In genomic region chr4:184039963-184040383, GRCh38 we compare ENCODE assay signal across 13 cellular contexts.
DNase-seq lines count a peak whose midpoint lies in the region; ATAC-seq and TF ChIP-seq lines count a peak whose summit lies in the region.
"Had no signal": no experiment of that assay in that cellular context is flagged by ENCODE, and none has a peak within 500 bp of the region (broad histone marks: within the 10 kb centered on the region; RNA-seq: fewer than 3 reads in every experiment).

No MANE protein-coding gene starts in this region.

- H3K36me3 Mint-ChIP-seq in CD8-positive, alpha-beta T cell = no peaks in the 10 kb centered on the region
- no peaks in the 10 kb centered on the region for H3K36me3 Mint-ChIP-seq in neural progenitor cell

- H3K4me3 ChIP-seq in CD8-positive, alpha-beta T cell (ENCODE audit: low read depth, low read length) = peak overlapping the region; percentile 20
- H3K4me3 ChIP-seq in Loucy (ENCODE audit: low read length, poor library complexity, severe bottlenecking) (peak overlapping the region; percentile 67), fibroblast of mammary gland (ENCODE audit: control insufficient read depth, low read depth, low read length) (no peak overlapping the region), neural progenitor cell (no peak overlapping the region)

- no peak for ATAC-seq in CD8-positive, alpha-beta T cell
- ATAC-seq in HG03196 (IDR thresholded peaks at IDR 0.05; ENCODE audit: unreplicated experiment) (no peak), GM21619 (IDR thresholded peaks at IDR 0.05; ENCODE audit: unreplicated experiment) (no peak)

- H3K4me2 ChIP-seq in Loucy (ENCODE audit: low read depth, low read length, poor library complexity, severe bottlenecking) (peak overlapping the region; percentile 77), neural progenitor cell (peak overlapping the region; percentile 34)
- H3K4me2 ChIP-seq: KMS-11 had no signal

- H3F3A ChIP-seq in Loucy (ENCODE audit: low read depth) (no peaks in the 10 kb centered on the region), neural progenitor cell (ENCODE audit: low read depth) (peaks cover 11% of the 10 kb centered on the region)

- intact Hi-C loops in CD8-positive, alpha-beta T cell (cut with DNase I, micrococcal nuclease) = no loop called here

- no peaks in the 10 kb centered on the region for H3K36me3 ChIP-seq in CD8-positive, alpha-beta T cell (ENCODE audit: insufficient read depth, low read length)
- no peaks in the 10 kb centered on the region for H3K36me3 ChIP-seq in Loucy (ENCODE audit: insufficient read depth, low read length)
- H3K36me3 ChIP-seq in neural progenitor cell = no peaks in the 10 kb centered on the region

- no peak for TF ChIP-seq CTCF in CD8-positive, alpha-beta T cell (IDR thresholded peaks at IDR 0.05)
- TF ChIP-seq CTCF in Loucy (conservative IDR thresholded peaks at IDR 0.05; ENCODE audit: low read length) (no peak), fibroblast of mammary gland (conservative IDR thresholded peaks at IDR 0.05; ENCODE audit: control insufficient read depth, insufficient read depth, low read depth, low read length) (no peak), neural progenitor cell (IDR thresholded peaks at IDR 0.05) (no peak)

- no peak overlapping the region for H3K27ac ChIP-seq in CD8-positive, alpha-beta T cell (ENCODE audit: low read depth, low read length)
- no peak overlapping the region for H3K27ac ChIP-seq in neural progenitor cell
- H3K27ac ChIP-seq: KMS-11, tibial nerve had no signal

- POLR2A ChIA-PET in CD8-positive, alpha-beta T cell (lab: Charles Lee) = no interaction called here

- CTCF ChIA-PET in CD8-positive, alpha-beta T cell (lab: Charles Lee) = no interaction called here

- H3K27ac Mint-ChIP-seq in CD8-positive, alpha-beta T cell = no peak overlapping the region
- no peak overlapping the region for H3K27ac Mint-ChIP-seq in neural progenitor cell

- H3K9me2 ChIP-seq in Loucy (replicated peaks; ENCODE audit: low read depth, low read length) = no peaks in the 10 kb centered on the region

- H2AFZ ChIP-seq in Loucy (ENCODE audit: low read length) (peak overlapping the region; percentile 91), neural progenitor cell (replicated peaks) (no peak overlapping the region)

- no peaks in the 10 kb centered on the region for H3K27me3 ChIP-seq in CD8-positive, alpha-beta T cell (ENCODE audit: insufficient read depth, low read length)
- H3K27me3 ChIP-seq in Loucy (ENCODE audit: insufficient read depth, low read length, poor library complexity, severe bottlenecking) (peaks cover 17% of the 10 kb centered on the region), neural progenitor cell (no peaks in the 10 kb centered on the region)

- H3K9ac ChIP-seq in Loucy (ENCODE audit: low read depth, low read length, poor library complexity, severe bottlenecking) (peak overlapping the region; percentile 16), neural progenitor cell (no peak overlapping the region)
- H3K9ac ChIP-seq: KMS-11 had no signal

- H4K20me1 ChIP-seq in Loucy (ENCODE audit: insufficient read depth, low read length, poor library complexity, severe bottlenecking) (no peaks in the 10 kb centered on the region), neural progenitor cell (ENCODE audit: low read depth) (no peaks in the 10 kb centered on the region)

- no peaks in the 10 kb centered on the region for H3K4me1 ChIP-seq in CD8-positive, alpha-beta T cell (ENCODE audit: insufficient read depth, low read length)
- H3K4me1 ChIP-seq in Loucy (ENCODE audit: insufficient read depth, low read length, poor library complexity, severe bottlenecking) = peaks cover 6% of the 10 kb centered on the region
- peaks cover 10% of the 10 kb centered on the region for H3K4me1 ChIP-seq in neural progenitor cell
- H3K4me1 ChIP-seq: tibial nerve had no signal

- H3K79me2 ChIP-seq in Loucy (ENCODE audit: insufficient read depth, low read length) (no peaks in the 10 kb centered on the region), neural progenitor cell (ENCODE audit: low read depth) (no peaks in the 10 kb centered on the region)

- peaks cover 3% of the 10 kb centered on the region for H3K4me1 Mint-ChIP-seq in CD8-positive, alpha-beta T cell (ENCODE audit: low read depth)
- H3K4me1 Mint-ChIP-seq in neural progenitor cell = peaks cover 18% of the 10 kb centered on the region

- H3K27me3 Mint-ChIP-seq in CD8-positive, alpha-beta T cell (ENCODE audit: low read depth) = peaks cover 8% of the 10 kb centered on the region
- peaks cover 4% of the 10 kb centered on the region for H3K27me3 Mint-ChIP-seq in neural progenitor cell (ENCODE audit: insufficient read depth, low read depth)

- no peaks in the 10 kb centered on the region for H3K9me3 ChIP-seq in CD8-positive, alpha-beta T cell (ENCODE audit: low read length)
- H3K9me3 ChIP-seq in Loucy (ENCODE audit: insufficient read depth, low read depth, low read length) (no peaks in the 10 kb centered on the region), neural progenitor cell (ENCODE audit: low read depth) (no peaks in the 10 kb centered on the region)

- peak overlapping the region; percentile 66 for H3K4me3 Mint-ChIP-seq in CD8-positive, alpha-beta T cell
- H3K4me3 Mint-ChIP-seq in neural progenitor cell = no peak overlapping the region

- no peak for DNase-seq in CD8-positive, alpha-beta T cell
- peak; percentile 3 for DNase-seq in fibroblast of mammary gland (ENCODE audit: low read depth)
- DNase-seq in neural progenitor cell (ENCODE audit: low spot score) = peak; percentile 67
- DNase-seq in DMS153 (lab: John Stamatoyannopoulos, UW) = no peak
- DNase-seq in NCI-H187 treated with DMSO at 0.1 percent for 48 hours (lab: John Stamatoyannopoulos, UW) = no peak
- DNase-seq: activated CD4-positive, CD25-positive, alpha-beta regulatory T cell; OCI-M1; stimulated activated CD4-positive, alpha-beta T cell treated with anti-CD3 and anti-CD28 coated beads, Interleukin-12 subunit alpha, Interleukin-12 subunit beta, amount 100 ng/mL, for 4 hours had no signal

- no peaks in the 10 kb centered on the region for H3K9me3 Mint-ChIP-seq in CD8-positive, alpha-beta T cell
- peaks cover 4% of the 10 kb centered on the region for H3K9me3 Mint-ChIP-seq in neural progenitor cell

Comparison
In these comparisons a context has a peak if more than half of its experiments do, and no peak if none do; other contexts are left out.
1. DNase-seq: peak in fibroblast of mammary gland (single experiment) and neural progenitor cell (single experiment); none in CD8-positive, alpha-beta T cell (0 of 7), DMS153 (single experiment) and NCI-H187 treated with DMSO at 0.1 percent for 48 hours (single experiment).
2. H3K4me3 ChIP-seq: peak in CD8-positive, alpha-beta T cell (single experiment) and Loucy (single experiment); none in fibroblast of mammary gland (single experiment) and neural progenitor cell (single experiment).